9 cellular contexts compared by ENCODE assay signal in genomic region chr11:15852179-15852578, GRCh38.
DNase-seq lines count a peak whose midpoint lies in the region; ATAC-seq and TF ChIP-seq lines count a peak whose summit lies in the region.
"Had no signal": no experiment of that assay in that cellular context is flagged by ENCODE, and none has a peak within 500 bp of the region (broad histone marks: within the 10 kb centered on the region; RNA-seq: fewer than 3 reads in every experiment).

No MANE protein-coding gene starts in this region.

- DNase-seq in CD1c-positive myeloid dendritic cell (ENCODE audit: extremely low spot score) (peak; percentile 7), HL-60 (ENCODE audit: low read depth in 1 of 2, low spot score in 1 of 2) (no peak), astrocyte of the spinal cord (ENCODE audit: low read depth, low spot score) (peak; percentile 16), left lung (no peak), thyroid gland (no peak), activated T-cell treated with anti-CD3 and anti-CD28 coated beads for 4 hours (no peak), superior temporal gyrus (ENCODE audit: extremely low spot score) (no peak)

- TF ChIP-seq CTCF in HL-60 (IDR thresholded peaks at IDR 0.05; ENCODE audit: insufficient read depth, low read length) (peak; percentile 21), astrocyte of the spinal cord (IDR thresholded peaks at IDR 0.05; ENCODE audit: low read depth, low read length) (peak; percentile 54), left lung (IDR thresholded peaks at IDR 0.05) (peak; percentile 18 to 40), thyroid gland (IDR thresholded peaks at IDR 0.05) (peak in 1 of 6 experiments; percentile 12)

- H3K4me1 ChIP-seq in left lung (peaks cover 0 to 7% of the 10 kb centered on the region in 2 donors), thyroid gland (peaks cover 0 to 11% of the 10 kb centered on the region in 2 donors)

- 61 to 63% methylated on average over 3 of the region's 3 CpGs for WGBS in thyroid gland, 2 donors

- H3K27me3 ChIP-seq in HL-60 (ENCODE audit: insufficient read depth, poor library complexity, severe bottlenecking) (peaks cover 3% of the 10 kb centered on the region), left lung (no peaks in the 10 kb centered on the region), thyroid gland (no peaks in the 10 kb centered on the region)

- no peak overlapping the region for H3K27ac ChIP-seq in HL-60 (replicated peaks)
- no peak overlapping the region for H3K27ac ChIP-seq in left lung
- H3K27ac ChIP-seq in thyroid gland = no peak overlapping the region

- H3K9me3 ChIP-seq in left lung = no peaks in the 10 kb centered on the region
- no peaks in the 10 kb centered on the region for H3K9me3 ChIP-seq in thyroid gland

- ATAC-seq in left lung (no peak), GM21619 (IDR thresholded peaks at IDR 0.05; ENCODE audit: unreplicated experiment) (no peak)
- ATAC-seq: stimulated activated effector memory CD8-positive, alpha-beta T cell treated with anti-CD3 and anti-CD28 coated beads, Interleukin-12 subunit alpha, Interleukin-12 subunit beta, amount 100 ng/mL, for 72 hours had no signal

- intact Hi-C loops in left lung (cut with DNase I) (no loop called here), thyroid gland (cut with DNase I) (no loop called here)

- H3K36me3 ChIP-seq in left lung = no peaks in the 10 kb centered on the region
- no peaks in the 10 kb centered on the region for H3K36me3 ChIP-seq in thyroid gland

- no peak for TF ChIP-seq POLR2A in thyroid gland (IDR thresholded peaks at IDR 0.05)

- in situ Hi-C loops in astrocyte of the spinal cord (cut with HindIII; ENCODE audit: low sequenced_read_pairs) = no loop called here

- H3K4me3 ChIP-seq in HL-60 (replicated peaks; ENCODE audit: insufficient read depth, low read length) (no peak overlapping the region), astrocyte of the spinal cord (ENCODE audit: low read depth, low read length) (no peak overlapping the region), left lung (no peak overlapping the region), thyroid gland (replicated peaks in 1 of 3) (no peak overlapping the region)

Comparison
In these comparisons a context has a peak if more than half of its experiments do, and no peak if none do; other contexts are left out.
1. DNase-seq: peak in CD1c-positive myeloid dendritic cell (single experiment) and astrocyte of the spinal cord (single experiment); none in HL-60 (0 of 2), left lung (0 of 2), thyroid gland (0 of 2), activated T-cell treated with anti-CD3 and anti-CD28 coated beads for 4 hours (single experiment) and superior temporal gyrus (single experiment).